ENCODE assay signal across 1 cellular context in the genomic region with DNA sequence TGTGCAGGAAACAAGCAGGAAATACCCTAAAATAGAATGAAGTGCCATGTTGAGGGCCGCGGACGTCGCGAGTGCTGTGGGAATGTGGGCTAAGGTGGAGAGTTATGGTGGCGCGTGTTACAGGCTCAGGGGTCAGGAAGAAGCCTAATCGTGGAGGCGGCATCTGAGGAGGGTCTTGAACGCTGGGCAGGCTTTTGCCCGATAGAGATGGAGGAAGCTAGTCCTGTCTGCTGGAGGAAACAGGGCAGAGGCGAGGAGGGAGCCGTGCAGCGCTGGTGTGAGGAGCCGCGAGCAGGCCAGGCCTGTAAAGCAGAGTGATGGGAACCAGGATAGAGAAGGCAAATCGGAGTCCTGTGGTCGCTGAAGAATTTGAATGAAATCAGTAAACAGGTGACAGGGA.
A peak's percentile ranks its signal among the peaks of the same experiment; 100 is the strongest.
TF ChIP-seq lines count a peak whose summit lies in the region.

No MANE protein-coding gene starts in this region.

TF ChIP-seq in K562, 482 proteins besides CTCF, POLR2A, EP300 and RAD21 (continued from another document):
- TF ChIP-seq, protein P1, sequence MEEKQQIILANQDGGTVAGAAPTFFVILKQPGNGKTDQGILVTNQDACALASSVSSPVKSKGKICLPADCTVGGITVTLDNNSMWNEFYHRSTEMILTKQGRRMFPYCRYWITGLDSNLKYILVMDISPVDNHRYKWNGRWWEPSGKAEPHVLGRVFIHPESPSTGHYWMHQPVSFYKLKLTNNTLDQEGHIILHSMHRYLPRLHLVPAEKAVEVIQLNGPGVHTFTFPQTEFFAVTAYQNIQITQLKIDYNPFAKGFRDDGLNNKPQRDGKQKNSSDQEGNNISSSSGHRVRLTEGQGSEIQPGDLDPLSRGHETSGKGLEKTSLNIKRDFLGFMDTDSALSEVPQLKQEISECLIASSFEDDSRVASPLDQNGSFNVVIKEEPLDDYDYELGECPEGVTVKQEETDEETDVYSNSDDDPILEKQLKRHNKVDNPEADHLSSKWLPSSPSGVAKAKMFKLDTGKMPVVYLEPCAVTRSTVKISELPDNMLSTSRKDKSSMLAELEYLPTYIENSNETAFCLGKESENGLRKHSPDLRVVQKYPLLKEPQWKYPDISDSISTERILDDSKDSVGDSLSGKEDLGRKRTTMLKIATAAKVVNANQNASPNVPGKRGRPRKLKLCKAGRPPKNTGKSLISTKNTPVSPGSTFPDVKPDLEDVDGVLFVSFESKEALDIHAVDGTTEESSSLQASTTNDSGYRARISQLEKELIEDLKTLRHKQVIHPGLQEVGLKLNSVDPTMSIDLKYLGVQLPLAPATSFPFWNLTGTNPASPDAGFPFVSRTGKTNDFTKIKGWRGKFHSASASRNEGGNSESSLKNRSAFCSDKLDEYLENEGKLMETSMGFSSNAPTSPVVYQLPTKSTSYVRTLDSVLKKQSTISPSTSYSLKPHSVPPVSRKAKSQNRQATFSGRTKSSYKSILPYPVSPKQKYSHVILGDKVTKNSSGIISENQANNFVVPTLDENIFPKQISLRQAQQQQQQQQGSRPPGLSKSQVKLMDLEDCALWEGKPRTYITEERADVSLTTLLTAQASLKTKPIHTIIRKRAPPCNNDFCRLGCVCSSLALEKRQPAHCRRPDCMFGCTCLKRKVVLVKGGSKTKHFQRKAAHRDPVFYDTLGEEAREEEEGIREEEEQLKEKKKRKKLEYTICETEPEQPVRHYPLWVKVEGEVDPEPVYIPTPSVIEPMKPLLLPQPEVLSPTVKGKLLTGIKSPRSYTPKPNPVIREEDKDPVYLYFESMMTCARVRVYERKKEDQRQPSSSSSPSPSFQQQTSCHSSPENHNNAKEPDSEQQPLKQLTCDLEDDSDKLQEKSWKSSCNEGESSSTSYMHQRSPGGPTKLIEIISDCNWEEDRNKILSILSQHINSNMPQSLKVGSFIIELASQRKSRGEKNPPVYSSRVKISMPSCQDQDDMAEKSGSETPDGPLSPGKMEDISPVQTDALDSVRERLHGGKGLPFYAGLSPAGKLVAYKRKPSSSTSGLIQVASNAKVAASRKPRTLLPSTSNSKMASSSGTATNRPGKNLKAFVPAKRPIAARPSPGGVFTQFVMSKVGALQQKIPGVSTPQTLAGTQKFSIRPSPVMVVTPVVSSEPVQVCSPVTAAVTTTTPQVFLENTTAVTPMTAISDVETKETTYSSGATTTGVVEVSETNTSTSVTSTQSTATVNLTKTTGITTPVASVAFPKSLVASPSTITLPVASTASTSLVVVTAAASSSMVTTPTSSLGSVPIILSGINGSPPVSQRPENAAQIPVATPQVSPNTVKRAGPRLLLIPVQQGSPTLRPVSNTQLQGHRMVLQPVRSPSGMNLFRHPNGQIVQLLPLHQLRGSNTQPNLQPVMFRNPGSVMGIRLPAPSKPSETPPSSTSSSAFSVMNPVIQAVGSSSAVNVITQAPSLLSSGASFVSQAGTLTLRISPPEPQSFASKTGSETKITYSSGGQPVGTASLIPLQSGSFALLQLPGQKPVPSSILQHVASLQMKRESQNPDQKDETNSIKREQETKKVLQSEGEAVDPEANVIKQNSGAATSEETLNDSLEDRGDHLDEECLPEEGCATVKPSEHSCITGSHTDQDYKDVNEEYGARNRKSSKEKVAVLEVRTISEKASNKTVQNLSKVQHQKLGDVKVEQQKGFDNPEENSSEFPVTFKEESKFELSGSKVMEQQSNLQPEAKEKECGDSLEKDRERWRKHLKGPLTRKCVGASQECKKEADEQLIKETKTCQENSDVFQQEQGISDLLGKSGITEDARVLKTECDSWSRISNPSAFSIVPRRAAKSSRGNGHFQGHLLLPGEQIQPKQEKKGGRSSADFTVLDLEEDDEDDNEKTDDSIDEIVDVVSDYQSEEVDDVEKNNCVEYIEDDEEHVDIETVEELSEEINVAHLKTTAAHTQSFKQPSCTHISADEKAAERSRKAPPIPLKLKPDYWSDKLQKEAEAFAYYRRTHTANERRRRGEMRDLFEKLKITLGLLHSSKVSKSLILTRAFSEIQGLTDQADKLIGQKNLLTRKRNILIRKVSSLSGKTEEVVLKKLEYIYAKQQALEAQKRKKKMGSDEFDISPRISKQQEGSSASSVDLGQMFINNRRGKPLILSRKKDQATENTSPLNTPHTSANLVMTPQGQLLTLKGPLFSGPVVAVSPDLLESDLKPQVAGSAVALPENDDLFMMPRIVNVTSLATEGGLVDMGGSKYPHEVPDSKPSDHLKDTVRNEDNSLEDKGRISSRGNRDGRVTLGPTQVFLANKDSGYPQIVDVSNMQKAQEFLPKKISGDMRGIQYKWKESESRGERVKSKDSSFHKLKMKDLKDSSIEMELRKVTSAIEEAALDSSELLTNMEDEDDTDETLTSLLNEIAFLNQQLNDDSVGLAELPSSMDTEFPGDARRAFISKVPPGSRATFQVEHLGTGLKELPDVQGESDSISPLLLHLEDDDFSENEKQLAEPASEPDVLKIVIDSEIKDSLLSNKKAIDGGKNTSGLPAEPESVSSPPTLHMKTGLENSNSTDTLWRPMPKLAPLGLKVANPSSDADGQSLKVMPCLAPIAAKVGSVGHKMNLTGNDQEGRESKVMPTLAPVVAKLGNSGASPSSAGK (IDR thresholded peaks at IDR 0.05) = 0 out of 2 replicates have a peak, but pooled peaks have one; percentile 17
- TF ChIP-seq, protein P2, sequence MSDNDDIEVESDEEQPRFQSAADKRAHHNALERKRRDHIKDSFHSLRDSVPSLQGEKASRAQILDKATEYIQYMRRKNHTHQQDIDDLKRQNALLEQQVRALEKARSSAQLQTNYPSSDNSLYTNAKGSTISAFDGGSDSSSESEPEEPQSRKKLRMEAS (CRISPR knock-in tag; IDR thresholded peaks at IDR 0.05) = 0 out of 2 replicates have a peak, but pooled peaks have one; percentile 1
